In genomic region chr1:150620919-150621318, GRCh38 we compare ENCODE assay signal across 1 cellular context.
TF ChIP-seq lines count a peak whose summit lies in the region.

No MANE protein-coding gene starts in this region.

TF ChIP-seq in HepG2, 621 proteins besides CTCF, POLR2A, EP300 and RAD21:
- TF ChIP-seq ZNF326 (CRISPR knock-in tag; IDR thresholded peaks at IDR 0.05; ENCODE audit: borderline replicate concordance), result no peak
- 0 out of 2 replicates have a peak, but pooled peaks have one; percentile 31 for TF ChIP-seq RBFOX2 (IDR thresholded peaks at IDR 0.05; ENCODE audit: low read depth, low read length)
